ENCODE assay signal across 8 cellular contexts in genomic region chr16:15899538-15900100, GRCh38.
A peak's percentile ranks its signal among the peaks of the same experiment; 100 is the strongest.
DNase-seq lines count a peak whose midpoint lies in the region; ATAC-seq, FAIRE-seq and TF ChIP-seq lines count a peak whose summit lies in the region.

No MANE protein-coding gene starts in this region.

- no peak for TF ChIP-seq CTCF in VCaP (conservative IDR thresholded peaks at IDR 0.05)
- no peak for TF ChIP-seq CTCF in D721Med (IDR thresholded peaks at IDR 0.05; ENCODE audit: insufficient read depth, missing control alignments)

- peak overlapping the region; percentile 47 for H3K27ac ChIP-seq in VCaP

- DNase-seq in activated effector memory CD4-positive, alpha-beta T cell treated with anti-CD3 and anti-CD28 coated beads, Interleukin-2, amount 50 U/mL, for 16 hours = peak; percentile 74
- DNase-seq in activated effector memory CD4-positive, alpha-beta T cell treated with Interleukin-2 at 50 U/mL for 16 hours = no peak
- DNase-seq in iPS-NIHi7 (ENCODE audit: extremely low spot score) (peak; percentile 50), SHP77 treated with DMSO at 0.1 percent for 48 hours (lab: John Stamatoyannopoulos, UW) (no peak), D721Med (ENCODE audit: insufficient read length, low spot score) (no peak), NCI-H446 (lab: John Stamatoyannopoulos, UW) (no peak)

- no peak for FAIRE-seq in D721Med (lab: Jason Lieb, UNC)

- ATAC-seq in HG03378 (IDR thresholded peaks at IDR 0.05; ENCODE audit: unreplicated experiment) = peak; percentile 74

Comparison
In these comparisons a context has a peak if more than half of its experiments do, and no peak if none do; other contexts are left out.
1. DNase-seq: peak in activated effector memory CD4-positive, alpha-beta T cell treated with anti-CD3 and anti-CD28 coated beads, Interleukin-2, amount 50 U/mL, for 16 hours (single experiment) and iPS-NIHi7 (single experiment); none in activated effector memory CD4-positive, alpha-beta T cell treated with Interleukin-2 at 50 U/mL for 16 hours (single experiment), SHP77 treated with DMSO at 0.1 percent for 48 hours (single experiment), D721Med (single experiment) and NCI-H446 (0 of 2).